1 cellular context compared by ENCODE assay signal in the genomic region with DNA sequence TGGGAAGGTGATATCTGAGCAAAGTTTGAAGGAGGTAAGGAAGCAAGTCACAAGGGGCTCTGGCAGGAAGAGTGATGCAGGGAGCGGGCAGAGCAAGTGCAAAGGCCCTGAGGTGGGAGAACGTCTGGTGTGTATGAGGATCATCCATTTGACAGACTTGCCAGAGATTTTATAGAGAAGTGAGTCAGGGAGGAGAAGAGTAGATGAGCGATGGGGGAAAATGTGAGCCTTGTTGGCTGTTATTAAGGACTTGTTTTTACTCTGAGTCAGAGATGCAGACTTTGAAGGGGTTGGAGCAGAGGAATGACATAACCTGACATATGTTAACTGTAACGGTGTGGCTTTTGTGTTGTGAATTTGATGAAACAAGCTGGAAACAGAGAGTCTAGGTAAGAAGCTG.
TF ChIP-seq lines count a peak whose summit lies in the region.

No MANE protein-coding gene starts in this region.

TF ChIP-seq in H1, 55 proteins besides CTCF, POLR2A, EP300 and RAD21:
- TF ChIP-seq SAP30 (IDR thresholded peaks at IDR 0.05; ENCODE audit: insufficient read depth, insufficient replicate concordance, low read length) (no peak), BACH1 (IDR thresholded peaks at IDR 0.05; ENCODE audit: low read length) (no peak), BCL11A (IDR thresholded peaks at IDR 0.05; ENCODE audit: low read depth in 2 of 2, low read length in 2 of 2) (no peak), CHD2 (IDR thresholded peaks at IDR 0.05; ENCODE audit: low read length) (no peak), KDM1A (IDR thresholded peaks at IDR 0.05; ENCODE audit: borderline replicate concordance, low read length) (peak; percentile 15; the same call in 1 of the 2 replicates)
- TF ChIP-seq, protein P1, sequence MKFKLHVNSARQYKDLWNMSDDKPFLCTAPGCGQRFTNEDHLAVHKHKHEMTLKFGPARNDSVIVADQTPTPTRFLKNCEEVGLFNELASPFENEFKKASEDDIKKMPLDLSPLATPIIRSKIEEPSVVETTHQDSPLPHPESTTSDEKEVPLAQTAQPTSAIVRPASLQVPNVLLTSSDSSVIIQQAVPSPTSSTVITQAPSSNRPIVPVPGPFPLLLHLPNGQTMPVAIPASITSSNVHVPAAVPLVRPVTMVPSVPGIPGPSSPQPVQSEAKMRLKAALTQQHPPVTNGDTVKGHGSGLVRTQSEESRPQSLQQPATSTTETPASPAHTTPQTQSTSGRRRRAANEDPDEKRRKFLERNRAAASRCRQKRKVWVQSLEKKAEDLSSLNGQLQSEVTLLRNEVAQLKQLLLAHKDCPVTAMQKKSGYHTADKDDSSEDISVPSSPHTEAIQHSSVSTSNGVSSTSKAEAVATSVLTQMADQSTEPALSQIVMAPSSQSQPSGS (IDR thresholded peaks at IDR 0.05; ENCODE audit: low read length), result no peak
